ENCODE assay signal across 7 cellular contexts in genomic region chrX:119790977-119791436, GRCh38. TPM values are rescaled to one million over a fixed set of nuclear protein-coding genes. Genes with fewer than 3 reads are reported as not detected.
DNase-seq lines count a peak whose midpoint lies in the region; ATAC-seq and TF ChIP-seq lines count a peak whose summit lies in the region.

No MANE protein-coding gene starts in this region.

- peak overlapping the region; percentile 89 for H3K4me3 Mint-ChIP-seq in osteocyte (ENCODE audit: unreplicated experiment)

- no peaks in the 10 kb centered on the region for H3K27me3 Mint-ChIP-seq in osteocyte (ENCODE audit: unreplicated experiment)

- H3K27ac Mint-ChIP-seq in osteocyte (ENCODE audit: unreplicated experiment): peak overlapping the region; percentile 96

- no peaks in the 10 kb centered on the region for H3K27me3 ChIP-seq in foreskin keratinocyte

- H3K4me1 Mint-ChIP-seq in osteocyte (ENCODE audit: unreplicated experiment): peaks cover 31% of the 10 kb centered on the region

- ATAC-seq in GM18502 (IDR thresholded peaks at IDR 0.05; ENCODE audit: poor library complexity, unreplicated experiment) (peak; percentile 26), HG02610 (IDR thresholded peaks at IDR 0.05; ENCODE audit: unreplicated experiment) (peak; percentile 5), foreskin keratinocyte (peak; percentile 37)

- H3K9me3 Mint-ChIP-seq in osteocyte (ENCODE audit: unreplicated experiment): no peaks in the 10 kb centered on the region

- peak overlapping the region; percentile 94 for H3K27ac ChIP-seq in foreskin keratinocyte

- no peaks in the 10 kb centered on the region for H3K4me1 ChIP-seq in foreskin keratinocyte

- TF ChIP-seq CTCF in foreskin keratinocyte (conservative IDR thresholded peaks at IDR 0.05) (peak; percentile 33), osteocyte (IDR thresholded peaks at IDR 0.05) (peak; percentile 17)

- H3K36me3 Mint-ChIP-seq in osteocyte (ENCODE audit: unreplicated experiment): peaks cover 6% of the 10 kb centered on the region

- peak; percentile 40 for DNase-seq in NCI-H460 (ENCODE audit: extremely low read depth, low read depth)
- DNase-seq in activated effector memory CD4-positive, alpha-beta T cell treated with anti-CD3 and anti-CD28 coated beads, Interleukin-2, amount 50 U/mL, for 16 hours: peak; percentile 76
- DNase-seq in foreskin keratinocyte: peak; percentile 7 to 21
- no peak for DNase-seq in osteocyte (ENCODE audit: extremely low spot score, unreplicated experiment)
- DNase-seq in GF-D8 (lab: John Stamatoyannopoulos, UW): no peak

RNA-seq across cellular contexts. Expression of gene RPL39, which starts 0.4 kb away (rescaled TPM):
- 6,322 and 6,424 TPM in 2 replicates for total RNA-seq in NCI-H460 (2014; rRNA removed; shearing (Covaris generic))
- 2,642 and 4,415 TPM in 2 replicates for polyA plus RNA-seq in NCI-H460 (2014; cell fraction: nucleus; rRNA removed)
- total RNA-seq in foreskin keratinocyte (2,335 and 2,620 TPM in 2 replicates), osteocyte (1,616 and 1,617 TPM in 2 replicates)
- polyA plus RNA-seq in foreskin keratinocyte: 3,852 and 3,967 TPM in 2 replicates

RNA-seq across cellular contexts. Expression of gene SOWAHD, which starts 32.6 kb away (rescaled TPM):
- not detected in 2 replicates for total RNA-seq in NCI-H460 (2014; rRNA removed; shearing (Covaris generic))
- polyA plus RNA-seq in NCI-H460 (2014; cell fraction: nucleus; rRNA removed): 0.79 TPM in 1 of 2 replicates, not detected in the other
- total RNA-seq in foreskin keratinocyte: 0.07 TPM in 1 of 2 replicates, not detected in the other
- polyA plus RNA-seq in foreskin keratinocyte: 0.07 TPM in 1 of 2 replicates, not detected in the other
- 1.1 and 1.5 TPM in 2 replicates for total RNA-seq in osteocyte

Comparison
In these comparisons a context has a peak if more than half of its experiments do, and no peak if none do; other contexts are left out.
1. DNase-seq: peak in NCI-H460 (single experiment), activated effector memory CD4-positive, alpha-beta T cell treated with anti-CD3 and anti-CD28 coated beads, Interleukin-2, amount 50 U/mL, for 16 hours (single experiment) and foreskin keratinocyte (2 of 2); none in osteocyte (single experiment) and GF-D8 (single experiment).
2. Peak in every context shown above with its lines, with median percentiles within 50 percentile points of each other: ATAC-seq.